12 cellular contexts compared by ENCODE assay signal in the genomic region with DNA sequence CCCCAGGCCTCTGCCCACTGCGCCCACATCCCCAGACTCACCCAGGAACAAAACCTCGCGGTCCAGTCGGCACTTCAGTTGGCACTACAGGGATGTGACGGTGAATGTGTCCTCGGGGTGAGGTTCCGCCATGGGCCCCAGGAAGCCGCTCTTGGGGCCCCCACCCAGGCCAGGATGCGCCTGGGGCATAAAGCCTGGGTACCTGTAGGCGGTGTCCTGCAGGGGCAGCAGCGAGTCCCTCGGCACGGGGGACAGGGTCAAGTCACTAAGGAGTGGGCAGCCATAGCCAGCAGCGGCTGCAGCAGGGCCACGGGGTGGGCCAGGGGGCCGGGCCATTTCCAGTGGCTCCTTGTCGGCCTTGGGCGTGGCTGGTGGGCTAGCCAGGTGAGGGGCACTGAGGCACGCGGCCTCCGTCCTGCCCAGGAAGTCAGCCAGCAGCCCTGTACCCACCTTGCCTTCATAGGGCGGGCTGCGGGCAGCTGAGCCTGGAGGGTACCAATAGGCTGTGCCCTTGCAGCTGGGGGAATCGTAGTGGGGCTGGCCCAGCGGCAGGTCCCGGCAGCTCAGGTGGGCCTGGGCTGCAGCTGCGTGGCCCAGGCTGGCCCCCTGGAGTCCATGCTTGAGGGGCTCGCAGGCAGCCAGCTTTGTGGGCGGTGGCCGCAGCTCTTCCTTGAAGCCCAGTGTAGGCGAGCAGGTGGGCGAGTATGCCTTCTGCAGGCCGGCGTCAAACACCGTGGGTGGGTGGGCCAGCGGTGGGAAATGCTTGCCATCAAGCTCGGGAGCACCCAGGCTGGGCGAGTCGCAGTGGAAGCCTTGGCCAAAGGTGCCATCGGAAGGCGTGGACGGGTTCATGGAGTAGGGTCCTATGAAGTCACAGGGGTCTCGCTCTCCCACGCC. TPM values are rescaled to one million over a fixed set of nuclear protein-coding genes. Genes with fewer than 3 reads are reported as not detected.
DNase-seq lines count a peak whose midpoint lies in the region; ATAC-seq and TF ChIP-seq lines count a peak whose summit lies in the region.
"Had no signal": no experiment of that assay in that cellular context is flagged by ENCODE, and none has a peak within 500 bp of the region (broad histone marks: within the 10 kb centered on the region; RNA-seq: fewer than 3 reads in every experiment).

No MANE protein-coding gene starts in this region.

- H3K27me3 Mint-ChIP-seq in central memory CD8-positive, alpha-beta T cell, result no peaks in the 10 kb centered on the region
- no peaks in the 10 kb centered on the region for H3K27me3 Mint-ChIP-seq in mesothelial cell of epicardium (ENCODE audit: low read depth)
- H3K27me3 Mint-ChIP-seq: activated T-cell treated with anti-CD3 and anti-CD28 coated beads, Interleukin-2, amount 50 U/mL, for 24 hours had no signal

- BruUV-seq in mammary epithelial cell (replicated peaks; lab: Mats Ljungman, UMichigan), result no TSS peak

- H3K4me3 Mint-ChIP-seq in central memory CD8-positive, alpha-beta T cell, result no peak overlapping the region
- H3K4me3 Mint-ChIP-seq in mesothelial cell of epicardium, result no peak overlapping the region
- H3K4me3 Mint-ChIP-seq: activated T-cell treated with anti-CD3 and anti-CD28 coated beads, Interleukin-2, amount 50 U/mL, for 24 hours had no signal

- in situ Hi-C loops in mammary epithelial cell (cut with MboI; ENCODE audit: low sequenced_read_pairs in 2 of 2), result no loop called here

- H3K4me1 Mint-ChIP-seq in central memory CD8-positive, alpha-beta T cell, result peaks cover 5% of the 10 kb centered on the region
- peaks cover 8% of the 10 kb centered on the region for H3K4me1 Mint-ChIP-seq in mesothelial cell of epicardium

- no peaks in the 10 kb centered on the region for H4K20me1 ChIP-seq in mammary epithelial cell (ENCODE audit: insufficient read depth, low read length)

- H3K36me3 Mint-ChIP-seq in central memory CD8-positive, alpha-beta T cell (ENCODE audit: insufficient read depth), result peaks cover 8% of the 10 kb centered on the region
- H3K36me3 Mint-ChIP-seq in mesothelial cell of epicardium, result peaks cover 18% of the 10 kb centered on the region

- no peaks in the 10 kb centered on the region for H3K9me3 Mint-ChIP-seq in central memory CD8-positive, alpha-beta T cell
- H3K9me3 Mint-ChIP-seq in mesothelial cell of epicardium, result no peaks in the 10 kb centered on the region
- H3K9me3 Mint-ChIP-seq: activated T-cell treated with anti-CD3 and anti-CD28 coated beads, Interleukin-2, amount 50 U/mL, for 24 hours had no signal

- no peak overlapping the region for H3K9ac ChIP-seq in mammary epithelial cell (ENCODE audit: insufficient read depth, low read length)

- no peak for ATAC-seq in central memory CD8-positive, alpha-beta T cell (replicated peaks; ENCODE audit: extremely low read depth, poor library complexity, severe bottlenecking)
- ATAC-seq in HG03520 (IDR thresholded peaks at IDR 0.05; ENCODE audit: unreplicated experiment), result no peak

- no peak for TF ChIP-seq POLR2A in breast epithelium (IDR thresholded peaks at IDR 0.05)

- H3K4me3 ChIP-seq in breast epithelium (no peak overlapping the region), mammary epithelial cell (replicated peaks in 1 of 3; ENCODE audit: insufficient read depth in 1 of 3, low read depth in 2 of 3, low read length in 3 of 3) (no peak overlapping the region), tibial artery (no peak overlapping the region)

- no peak overlapping the region for H3K4me2 ChIP-seq in mammary epithelial cell (ENCODE audit: insufficient read depth, low read depth, low read length)

- H3K4me1 ChIP-seq in breast epithelium, result peaks cover 8 to 25% of the 10 kb centered on the region in 2 donors
- H3K4me1 ChIP-seq in mammary epithelial cell (ENCODE audit: insufficient read depth, low read length), result peaks cover 37% of the 10 kb centered on the region
- H3K4me1 ChIP-seq in tibial artery, result peaks cover 0 to 53% (median 49%) of the 10 kb centered on the region in 4 donors

- CTCF ChIA-PET in mammary epithelial cell (lab: Charles Lee; ENCODE audit: low non-redundant PET), result no interaction called here

- intact Hi-C loops in breast epithelium (cut with DNase I; ENCODE audit: low total_unique reads) (no loop called here), mammary epithelial cell (cut with micrococcal nuclease) (no loop called here), tibial artery (cut with DNase I; ENCODE audit: low total_unique reads) (no loop called here)

- H3K27ac Mint-ChIP-seq in central memory CD8-positive, alpha-beta T cell (ENCODE audit: low read depth), result peak overlapping the region; percentile 60
- no peak overlapping the region for H3K27ac Mint-ChIP-seq in mesothelial cell of epicardium
- H3K27ac Mint-ChIP-seq: activated T-cell treated with anti-CD3 and anti-CD28 coated beads, Interleukin-2, amount 50 U/mL, for 24 hours had no signal

- TF ChIP-seq CTCF in breast epithelium (IDR thresholded peaks at IDR 0.05) (no peak), mammary epithelial cell (conservative IDR thresholded peaks at IDR 0.05 in 1 of 2, IDR thresholded peaks at IDR 0.05 in 1 of 2; ENCODE audit: extremely low read depth in 1 of 2, insufficient read depth in 1 of 2, low read depth in 1 of 2, low read length in 2 of 2) (peak in 1 of 2 donors; percentile 10), mesothelial cell of epicardium (IDR thresholded peaks at IDR 0.05; ENCODE audit: unreplicated experiment) (peak; percentile 26), tibial artery (IDR thresholded peaks at IDR 0.05) (no peak)

- H3K79me2 ChIP-seq in mammary epithelial cell (ENCODE audit: insufficient read depth, low read length), result peaks cover 62% of the 10 kb centered on the region

- 78% methylated on average over 21 of the region's 44 CpGs for WGBS in mammary epithelial cell (ENCODE audit: low coverage, missing lambda C conversion rate)

- H3K27ac ChIP-seq in breast epithelium (peak overlapping the region; percentile 90 to 94), mammary epithelial cell (ENCODE audit: insufficient read depth, low read depth, low read length) (no peak overlapping the region), tibial artery (peak overlapping the region; percentile 82)

- H3K36me3 ChIP-seq in breast epithelium (peaks cover 8% of the 10 kb centered on the region), mammary epithelial cell (ENCODE audit: insufficient read depth, low read length) (peaks cover 12% of the 10 kb centered on the region), tibial artery (peaks cover 40 to 67% (median 56%) of the 10 kb centered on the region in 3 donors)

- H3K9me3 ChIP-seq in breast epithelium, result no peaks in the 10 kb centered on the region
- no peaks in the 10 kb centered on the region for H3K9me3 ChIP-seq in mammary epithelial cell (replicated peaks; ENCODE audit: insufficient read depth, low read length)
- no peaks in the 10 kb centered on the region for H3K9me3 ChIP-seq in tibial artery

- DNase-seq in breast epithelium (ENCODE audit: low spot score in 2 of 2) (no peak), mammary epithelial cell (no peak), mesothelial cell of epicardium (ENCODE audit: low spot score in 2 of 2, unreplicated experiment in 2 of 2) (no peak), tibial artery (no peak), UCSD-AML1 (lab: John Stamatoyannopoulos, UW; ENCODE audit: unreplicated experiment) (no peak), NCI-H1436 (lab: John Stamatoyannopoulos, UW) (no peak)
- DNase-seq in central memory CD8-positive, alpha-beta T cell (ENCODE audit: low spot score in 2 of 2), result no peak
- DNase-seq: activated T-cell treated with anti-CD3 and anti-CD28 coated beads, Interleukin-2, amount 50 U/mL, for 24 hours; NCI-H187; NCI-H774; SHP77 treated with DMSO at 0.1 percent for 48 hours had no signal

- dilution Hi-C loops in mammary epithelial cell (cut with HindIII; ENCODE audit: low sequenced_read_pairs), result loop anchor here (5.0 kb wide), 2 partner anchors 40 to 60 kb away; no protein-coding TSS in a partner anchor

- H3K27me3 ChIP-seq in breast epithelium, result no peaks in the 10 kb centered on the region
- H3K27me3 ChIP-seq in mammary epithelial cell (ENCODE audit: insufficient read depth, low read length), result no peaks in the 10 kb centered on the region
- no peaks in the 10 kb centered on the region for H3K27me3 ChIP-seq in tibial artery

- no peak overlapping the region for H2AFZ ChIP-seq in mammary epithelial cell (ENCODE audit: low read depth, low read length)

RNA-seq across cellular contexts. Expression of a gene that starts 56.5 kb away (rescaled TPM):
- 10 to 100 TPM; 10.7 to 17.1 (median 15.4) TPM for total RNA-seq in breast epithelium
- total RNA-seq in mammary epithelial cell, result 10 to 100 TPM; 35.3 to 51.8 TPM
- 8.0 TPM for polyA plus RNA-seq in mammary epithelial cell
- polyA minus RNA-seq in mammary epithelial cell, result 21.4 TPM
- 71.4 to 73.5 TPM (median 72.1 TPM) in 3 replicates for total RNA-seq in mesothelial cell of epicardium

RNA-seq across cellular contexts. Expression of a gene that starts 57.5 kb away (rescaled TPM):
- total RNA-seq in breast epithelium, result 10 to 100 TPM; 41.6 to 93.5 (median 43.2) TPM
- total RNA-seq in mammary epithelial cell, result 100 to 1,000 TPM in 1 of 2 donors, 10 to 100 TPM in 1; 32.2 to 138 TPM
- polyA plus RNA-seq in mammary epithelial cell, result 58.1 TPM
- 246 TPM for polyA minus RNA-seq in mammary epithelial cell
- 97.8 to 102 TPM (median 99.3 TPM) in 3 replicates for total RNA-seq in mesothelial cell of epicardium
